22 cellular contexts compared by ENCODE assay signal in genomic region chr20:37781626-37782025, GRCh38.
DNase-seq lines count a peak whose midpoint lies in the region; ATAC-seq and TF ChIP-seq lines count a peak whose summit lies in the region.
"Had no signal": no experiment of that assay in that cellular context is flagged by ENCODE, and none has a peak within 500 bp of the region (broad histone marks: within the 10 kb centered on the region; RNA-seq: fewer than 3 reads in every experiment).

No MANE protein-coding gene starts in this region.

- intact Hi-C loops in IMR-90 (cut with micrococcal nuclease) (no loop called here), left cardiac atrium (cut with DNase I) (no loop called here), body of pancreas (cut with DNase I) (no loop called here)

- CTCF ChIA-PET in IMR-90 (lab: Yijun Ruan, JAX): no interaction called here

- H3K14ac ChIP-seq in IMR-90 (replicated peaks; ENCODE audit: low read depth, low read length): no peak overlapping the region

- 0 out of 4 replicates have a peak, but pooled peaks cover 0 to 5% of the 10 kb centered on the region in 2 experiments for H3K79me1 ChIP-seq in IMR-90 (ENCODE audit: low read depth in 1 of 2, low read length in 2 of 2)

- BruUV-seq in IMR-90 (replicated peaks; lab: Mats Ljungman, UMichigan): no TSS peak

- H3K4me2 ChIP-seq in IMR-90 (ENCODE audit: low read depth, low read length): no peak overlapping the region

- ATAC-seq in IMR-90 (ENCODE audit: low read depth) (no peak), foreskin keratinocyte (no peak), GM19351 (IDR thresholded peaks at IDR 0.05; ENCODE audit: unreplicated experiment) (no peak), left cardiac atrium (no peak), body of pancreas (no peak)
- ATAC-seq: CD8-positive, alpha-beta T cell; HCT116; left lung; naive thymus-derived CD4-positive, alpha-beta T cell; upper lobe of right lung had no signal

- dilution Hi-C loops in IMR-90 (cut with HindIII; ENCODE audit: low sequenced_read_pairs, unreplicated experiment): no loop called here

- POLR2A ChIA-PET in IMR-90 (lab: Charles Lee; ENCODE audit: unreplicated experiment): no interaction called here

- 0 out of 2 replicates have a peak, but pooled peaks cover 3% of the 10 kb centered on the region for H3K9me1 ChIP-seq in IMR-90 (ENCODE audit: insufficient read depth, low read length)

- H2BK5ac ChIP-seq in IMR-90 (ENCODE audit: low read depth, low read length, poor library complexity, severe bottlenecking): no peak overlapping the region

- H2BK20ac ChIP-seq in IMR-90 (ENCODE audit: low read depth, low read length): no peak overlapping the region

- H3K4me1 ChIP-seq in IMR-90 (ENCODE audit: control insufficient read depth, insufficient read depth, low read length) (no peaks in the 10 kb centered on the region), foreskin keratinocyte (no peaks in the 10 kb centered on the region), body of pancreas (no peaks in the 10 kb centered on the region)
- H3K4me1 ChIP-seq: left lung, upper lobe of right lung had no signal

- H3K4me3 ChIP-seq in AG10803 (ENCODE audit: low read length) (no peak overlapping the region), IMR-90 (ENCODE audit: insufficient read depth, low read depth, low read length) (no peak overlapping the region), body of pancreas (no peak overlapping the region)
- H3K4me3 ChIP-seq: esophagus squamous epithelium, left lung, upper lobe of right lung had no signal

- H3K27ac ChIP-seq in IMR-90 (ENCODE audit: insufficient read depth, low read length) (no peak overlapping the region), foreskin keratinocyte (no peak overlapping the region), body of pancreas (no peak overlapping the region)
- H3K27ac ChIP-seq: esophagus squamous epithelium, left lung, upper lobe of right lung had no signal

- no peak overlapping the region for H4K5ac ChIP-seq in IMR-90 (ENCODE audit: low read depth, low read length)

- no peaks in the 10 kb centered on the region for H3K9me3 ChIP-seq in IMR-90 (ENCODE audit: control insufficient read depth, insufficient read depth, low read length)
- no peaks in the 10 kb centered on the region for H3K9me3 ChIP-seq in body of pancreas
- H3K9me3 ChIP-seq: esophagus squamous epithelium, left lung, upper lobe of right lung had no signal

- H3K27me3 ChIP-seq in IMR-90 (ENCODE audit: control insufficient read depth, insufficient read depth, low read length) (no peaks in the 10 kb centered on the region), foreskin keratinocyte (no peaks in the 10 kb centered on the region), body of pancreas (no peaks in the 10 kb centered on the region)
- H3K27me3 ChIP-seq: esophagus squamous epithelium, left lung, upper lobe of right lung had no signal

- H4K8ac ChIP-seq in IMR-90 (ENCODE audit: low read depth in 2 of 2, low read length in 2 of 2): no peak overlapping the region

- peak; percentile 6 for DNase-seq in AG10803 (ENCODE audit: low read depth)
- peak; percentile 12 for DNase-seq in IMR-90
- peak; percentile 40 for DNase-seq in SK-MEL-5 (ENCODE audit: low read depth, low spot score)
- DNase-seq in foreskin keratinocyte: peak in 1 of 2 donors; percentile 20
- no peak for DNase-seq in left cardiac atrium
- no peak for DNase-seq in body of pancreas
- DNase-seq in NK-92 (lab: John Stamatoyannopoulos, UW; ENCODE audit: unreplicated experiment): no peak
- DNase-seq: activated B cell treated with CpG ODN at 0.5 μM for 24 hours; activated naive CD4-positive, alpha-beta T cell; CD8-positive, alpha-beta T cell; dermis blood vessel endothelial cell; esophagus squamous epithelium; hypothalamus; left lung; naive thymus-derived CD4-positive, alpha-beta T cell; NCI-H1436 treated with DMSO at 0.1 percent for 48 hours; NCI-H510A treated with DMSO at 0.1 percent for 48 hours; stimulated activated CD4-positive, alpha-beta T cell treated with anti-CD3 and anti-CD28 coated beads, Interleukin-12 subunit alpha, Interleukin-12 subunit beta, amount 100 ng/mL, for 4 hours; stimulated activated naive CD4-positive, alpha-beta T cell treated with Interleukin-2 at 50 U/mL for 16 hours; upper lobe of right lung had no signal

- no peak overlapping the region for H2AK9ac ChIP-seq in IMR-90 (replicated peaks; ENCODE audit: low read depth, low read length, poor library complexity)

- WGBS in IMR-90 (ENCODE audit: extremely low coverage in 2 of 2, insufficient read length in 1 of 2), 2 experiments: no CpG with 5 or more reads among the region's 1 CpG
- WGBS in body of pancreas, 2 donors: 74 to 96% methylated on average over 1 of the region's 1 CpG

- no peak for TF ChIP-seq RAD21 in IMR-90 (IDR thresholded peaks at IDR 0.05; ENCODE audit: low read length)

- no peaks in the 10 kb centered on the region for H4K20me1 ChIP-seq in IMR-90 (ENCODE audit: insufficient read depth, low read length)

- no peak overlapping the region for H3K9ac ChIP-seq in IMR-90 (ENCODE audit: low read depth, low read length)

- no peak overlapping the region for H3K56ac ChIP-seq in IMR-90 (ENCODE audit: extremely low read depth, insufficient read depth, low read length)

- no peak overlapping the region for H4K91ac ChIP-seq in IMR-90 (ENCODE audit: insufficient read depth, low read depth, low read length)

- no peak overlapping the region for H2AK5ac ChIP-seq in IMR-90 (ENCODE audit: low read depth, low read length)

- H3K36me3 ChIP-seq in IMR-90 (ENCODE audit: control insufficient read depth, insufficient read depth, low read length) (peaks cover 5% of the 10 kb centered on the region), body of pancreas (replicated peaks in 1 of 2; ENCODE audit: insufficient read depth in 1 of 2, low read depth in 2 of 2) (peaks cover 0 to 3% of the 10 kb centered on the region in 2 donors)

- TF ChIP-seq CTCF in AG10803 (conservative IDR thresholded peaks at IDR 0.05; ENCODE audit: low read length) (0 out of 2 replicates have a peak, but pooled peaks have one; percentile 4), IMR-90 (conservative IDR thresholded peaks at IDR 0.05; ENCODE audit: low read depth, low read length) (no peak), foreskin keratinocyte (conservative IDR thresholded peaks at IDR 0.05) (peak; percentile 32), body of pancreas (IDR thresholded peaks at IDR 0.05) (no peak)

- H2BK15ac ChIP-seq in IMR-90 (ENCODE audit: low read depth, low read length): no peak overlapping the region

- no peak overlapping the region for H2AFZ ChIP-seq in IMR-90 (replicated peaks; ENCODE audit: low read length, poor library complexity)

- in situ Hi-C loops in IMR-90 (cut with MboI; ENCODE audit: low sequenced_read_pairs) (no loop called here), SK-MEL-5 (cut with HindIII; ENCODE audit: low pct_unique_long_range_greater_than_20kb, low sequenced_read_pairs) (no loop called here)

- TF ChIP-seq POLR2A in IMR-90 (IDR thresholded peaks at IDR 0.05; ENCODE audit: low read depth, low read length) (no peak), body of pancreas (IDR thresholded peaks at IDR 0.05) (no peak)

- no peak overlapping the region for H2BK120ac ChIP-seq in IMR-90 (ENCODE audit: low read depth, low read length)

- no peak overlapping the region for H3K4ac ChIP-seq in IMR-90 (ENCODE audit: low read depth, low read length)

- no peak overlapping the region for H3K18ac ChIP-seq in IMR-90 (ENCODE audit: low read depth, low read length)

- no peak overlapping the region for H3K23ac ChIP-seq in IMR-90 (ENCODE audit: low read depth, low read length)

TF ChIP-seq in IMR-90, 13 proteins besides CTCF, POLR2A, EP300 and RAD21:
- TF ChIP-seq SMC3 (IDR thresholded peaks at IDR 0.05; ENCODE audit: low read depth, low read length) (no peak), CEBPB (IDR thresholded peaks at IDR 0.05; ENCODE audit: low read depth, low read length) (peak; percentile 18; the same call in 1 of the 2 replicates), FOS (IDR thresholded peaks at IDR 0.05; ENCODE audit: low read depth, low read length) (no peak)

Comparison
In these comparisons a context has a peak if more than half of its experiments do, and no peak if none do; other contexts are left out.
1. DNase-seq: peak in AG10803 (single experiment), IMR-90 (single experiment) and SK-MEL-5 (single experiment); none in left cardiac atrium (single experiment), body of pancreas (0 of 4) and NK-92 (single experiment).
2. CTCF ChIP-seq: peak in AG10803 (single experiment) and foreskin keratinocyte (single experiment); none in IMR-90 (single experiment) and body of pancreas (0 of 7).